10 cellular contexts compared by ENCODE assay signal in genomic region chr15:50929062-50929461, GRCh38.
"Had no signal": no experiment of that assay in that cellular context is flagged by ENCODE, and none has a peak within 500 bp of the region (broad histone marks: within the 10 kb centered on the region; RNA-seq: fewer than 3 reads in every experiment).

No MANE protein-coding gene starts in this region.

- H2AFZ ChIP-seq: GM23338 had no signal

- H3K4me3 ChIP-seq: GM23338 had no signal

- FAIRE-seq: H1, H54 had no signal

- ATAC-seq: GM23338 had no signal

- H3K4me2 ChIP-seq: GM23338, KMS-11 had no signal

- H3K9ac ChIP-seq: KMS-11 had no signal

- DNase-seq: H9, HCEC 1CT, IMR-90, Karpas-422, KBM-7 had no signal

- H3K27ac ChIP-seq: HL-60, KMS-11 had no signal
